ENCODE assay signal across 21 cellular contexts in the genomic region with DNA sequence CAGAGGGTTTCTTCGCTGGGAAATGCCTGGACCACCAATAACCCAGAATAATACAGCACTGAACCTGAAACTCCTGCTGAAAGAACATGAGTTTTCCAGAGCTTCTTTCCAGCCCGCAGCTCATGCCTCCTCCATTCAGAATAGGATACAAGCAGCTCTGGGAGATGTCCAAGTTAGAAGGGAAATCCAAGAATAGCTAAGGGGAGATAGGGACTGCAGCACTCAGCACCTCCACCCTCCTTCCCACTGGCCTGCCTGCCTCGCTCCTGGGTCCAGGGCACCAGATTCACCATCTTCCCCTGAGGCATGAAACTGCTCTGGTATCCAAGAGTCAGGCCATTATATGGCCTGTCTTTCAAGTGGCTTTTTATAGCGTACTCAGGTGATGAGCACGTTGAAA. TPM values are rescaled to one million over a fixed set of nuclear protein-coding genes. Genes with fewer than 3 reads are reported as not detected.
"Had no signal": no experiment of that assay in that cellular context is flagged by ENCODE, and none has a peak within 500 bp of the region (broad histone marks: within the 10 kb centered on the region; RNA-seq: fewer than 3 reads in every experiment).

No MANE protein-coding gene starts in this region.

- H3K27me3 ChIP-seq: adrenal gland, gastroesophageal sphincter, thyroid gland had no signal

- H3K9me3 Mint-ChIP-seq: activated CD4-positive, alpha-beta memory T cell treated with anti-CD3 and anti-CD28 coated beads for 36 hours; activated naive CD4-positive, alpha-beta T cell treated with anti-CD3 and anti-CD28 coated beads, Interleukin-2, amount 50 U/mL, for 24 hours had no signal

- H3K4me3 ChIP-seq: adrenal gland, gastroesophageal sphincter, psoas muscle, sigmoid colon, spleen, thyroid gland had no signal

- H3K27ac Mint-ChIP-seq: activated CD4-positive, alpha-beta memory T cell treated with anti-CD3 and anti-CD28 coated beads for 36 hours; activated CD4-positive, alpha-beta T cell treated with anti-CD3 and anti-CD28 coated beads for 36 hours; activated CD8-positive, alpha-beta memory T cell treated with anti-CD3 and anti-CD28 coated beads, Interleukin-2, amount 10 ng/mL, durations not matched to agents 7 days and 5 days; activated naive CD4-positive, alpha-beta T cell treated with anti-CD3 and anti-CD28 coated beads, Interleukin-2, amount 50 U/mL, for 24 hours; nephron progenitor cell had no signal

- H3K27ac ChIP-seq: gastroesophageal sphincter, psoas muscle, sigmoid colon, spleen, thyroid gland had no signal

- H3K4me1 ChIP-seq: adrenal gland, gastroesophageal sphincter, psoas muscle, sigmoid colon, spleen, thyroid gland had no signal

- H3K4me1 Mint-ChIP-seq: activated CD4-positive, alpha-beta T cell treated with anti-CD3 and anti-CD28 coated beads for 36 hours; activated CD8-positive, alpha-beta memory T cell treated with anti-CD3 and anti-CD28 coated beads, Interleukin-2, amount 10 ng/mL, durations not matched to agents 7 days and 5 days had no signal

- ATAC-seq: activated CD4-positive, alpha-beta T cell treated with anti-CD3 and anti-CD28 coated beads for 36 hours; activated CD8-positive, alpha-beta memory T cell treated with anti-CD3 and anti-CD28 coated beads, Interleukin-2, amount 10 ng/mL, durations not matched to agents 7 days and 5 days; gastroesophageal sphincter; psoas muscle had no signal

- DNase-seq: activated CD4-positive, alpha-beta memory T cell treated with anti-CD3 and anti-CD28 coated beads for 36 hours; activated CD4-positive, alpha-beta T cell treated with anti-CD3 and anti-CD28 coated beads for 36 hours; activated CD8-positive, alpha-beta memory T cell treated with anti-CD3 and anti-CD28 coated beads, Interleukin-2, amount 10 ng/mL, durations not matched to agents 7 days and 5 days; activated T-cell treated with anti-CD3 and anti-CD28 coated beads, Interleukin-2, amount 50 U/mL, for 1 hour; adrenal gland; cortex of kidney; effector CD4-positive, alpha-beta T cell; kidney; mesendoderm; nephron progenitor cell; occipital lobe; psoas muscle; sigmoid colon; spleen; T-helper 2 cell; thyroid gland had no signal

- H3K36me3 Mint-ChIP-seq: activated CD8-positive, alpha-beta memory T cell treated with anti-CD3 and anti-CD28 coated beads, Interleukin-2, amount 10 ng/mL, durations not matched to agents 7 days and 5 days; activated naive CD4-positive, alpha-beta T cell treated with anti-CD3 and anti-CD28 coated beads, Interleukin-2, amount 50 U/mL, for 24 hours had no signal

- H3K4me3 Mint-ChIP-seq: activated CD4-positive, alpha-beta memory T cell treated with anti-CD3 and anti-CD28 coated beads for 36 hours; activated CD4-positive, alpha-beta T cell treated with anti-CD3 and anti-CD28 coated beads for 36 hours; activated CD8-positive, alpha-beta memory T cell treated with anti-CD3 and anti-CD28 coated beads, Interleukin-2, amount 10 ng/mL, durations not matched to agents 7 days and 5 days; activated naive CD4-positive, alpha-beta T cell treated with anti-CD3 and anti-CD28 coated beads, Interleukin-2, amount 50 U/mL, for 24 hours; nephron progenitor cell had no signal

- H3K9me3 ChIP-seq: adrenal gland, gastroesophageal sphincter, psoas muscle, sigmoid colon, spleen, thyroid gland had no signal

- H3K36me3 ChIP-seq: adrenal gland, gastroesophageal sphincter, sigmoid colon, spleen, thyroid gland had no signal

RNA-seq across cellular contexts. Expression of gene KRT31, which starts 4.1 kb away (rescaled TPM):
- total RNA-seq: activated CD4-positive, alpha-beta memory T cell treated with anti-CD3 and anti-CD28 coated beads for 36 hours; activated CD4-positive, alpha-beta T cell treated with anti-CD3 and anti-CD28 coated beads for 36 hours; activated CD8-positive, alpha-beta memory T cell treated with anti-CD3 and anti-CD28 coated beads, Interleukin-2, amount 10 ng/mL, durations not matched to agents 7 days and 5 days; adrenal gland; endothelial cell of umbilical vein; fibroblast of lung; gastroesophageal sphincter; kidney; sigmoid colon; spleen; thyroid gland had no signal
- polyA plus RNA-seq: adrenal gland, endothelial cell of umbilical vein, fibroblast of lung, sigmoid colon, spleen had no signal

RNA-seq across cellular contexts. Expression of gene KRT34, which starts 11.2 kb away (rescaled TPM):
- total RNA-seq: activated CD4-positive, alpha-beta memory T cell treated with anti-CD3 and anti-CD28 coated beads for 36 hours; activated CD4-positive, alpha-beta T cell treated with anti-CD3 and anti-CD28 coated beads for 36 hours; activated CD8-positive, alpha-beta memory T cell treated with anti-CD3 and anti-CD28 coated beads, Interleukin-2, amount 10 ng/mL, durations not matched to agents 7 days and 5 days; adrenal gland; endothelial cell of umbilical vein; kidney; psoas muscle; sigmoid colon; spleen; thyroid gland had no signal
- polyA plus RNA-seq: adrenal gland, endothelial cell of umbilical vein, psoas muscle, sigmoid colon, spleen had no signal

RNA-seq across cellular contexts. Expression of gene KRT33B, which starts 23.7 kb away (rescaled TPM):
- total RNA-seq: activated CD4-positive, alpha-beta memory T cell treated with anti-CD3 and anti-CD28 coated beads for 36 hours; activated CD4-positive, alpha-beta T cell treated with anti-CD3 and anti-CD28 coated beads for 36 hours; activated CD8-positive, alpha-beta memory T cell treated with anti-CD3 and anti-CD28 coated beads, Interleukin-2, amount 10 ng/mL, durations not matched to agents 7 days and 5 days; adrenal gland; endothelial cell of umbilical vein; fibroblast of lung; gastroesophageal sphincter; kidney; occipital lobe; psoas muscle; sigmoid colon; spleen; thyroid gland had no signal
- polyA plus RNA-seq: adrenal gland, endothelial cell of umbilical vein, fibroblast of lung, psoas muscle, sigmoid colon, spleen had no signal

RNA-seq across cellular contexts. Expression of gene KRT37, which starts 31.1 kb away (rescaled TPM):
- total RNA-seq: activated CD4-positive, alpha-beta memory T cell treated with anti-CD3 and anti-CD28 coated beads for 36 hours; activated CD4-positive, alpha-beta T cell treated with anti-CD3 and anti-CD28 coated beads for 36 hours; activated CD8-positive, alpha-beta memory T cell treated with anti-CD3 and anti-CD28 coated beads, Interleukin-2, amount 10 ng/mL, durations not matched to agents 7 days and 5 days; adrenal gland; endothelial cell of umbilical vein; fibroblast of lung; gastroesophageal sphincter; kidney; lower leg skin; occipital lobe; psoas muscle; sigmoid colon; spleen; thyroid gland had no signal
- polyA plus RNA-seq: adrenal gland, endothelial cell of umbilical vein, fibroblast of lung, psoas muscle, sigmoid colon, spleen had no signal

RNA-seq across cellular contexts. Expression of gene KRT33A, which starts 42.7 kb away (rescaled TPM):
- total RNA-seq: activated CD4-positive, alpha-beta memory T cell treated with anti-CD3 and anti-CD28 coated beads for 36 hours; activated CD4-positive, alpha-beta T cell treated with anti-CD3 and anti-CD28 coated beads for 36 hours; activated CD8-positive, alpha-beta memory T cell treated with anti-CD3 and anti-CD28 coated beads, Interleukin-2, amount 10 ng/mL, durations not matched to agents 7 days and 5 days; adrenal gland; endothelial cell of umbilical vein; fibroblast of lung; gastroesophageal sphincter; kidney; occipital lobe; psoas muscle; sigmoid colon; spleen; thyroid gland had no signal
- polyA plus RNA-seq: adrenal gland, endothelial cell of umbilical vein, fibroblast of lung, psoas muscle, sigmoid colon, spleen had no signal
